In genomic region chr1:204174958-204175357, GRCh38 we compare ENCODE assay signal across 36 cellular contexts. TPM values are rescaled to one million over a fixed set of nuclear protein-coding genes. Genes with fewer than 3 reads are reported as not detected.
"Had no signal": no experiment of that assay in that cellular context is flagged by ENCODE, and none has a peak within 500 bp of the region (broad histone marks: within the 10 kb centered on the region; RNA-seq: fewer than 3 reads in every experiment).

No MANE protein-coding gene starts in this region.

- H3K4me1 Mint-ChIP-seq: endodermal cell; naive thymus-derived CD4-positive, alpha-beta T cell; nephron; neural progenitor cell; stimulated activated effector memory CD8-positive, alpha-beta T cell treated with anti-CD3 and anti-CD28 coated beads, Interleukin-12 subunit alpha, Interleukin-12 subunit beta, amount 100 ng/mL, for 72 hours had no signal

- H3K27ac Mint-ChIP-seq: dendritic cell treated with granulocyte-macrophage colony-stimulating factor and Interleukin-4, amounts not matched to agents 40 ng/mL and 50 ng/mL, for 4 days; endodermal cell; naive thymus-derived CD4-positive, alpha-beta T cell; nephron; neural progenitor cell; stimulated activated effector memory CD8-positive, alpha-beta T cell treated with anti-CD3 and anti-CD28 coated beads, Interleukin-12 subunit alpha, Interleukin-12 subunit beta, amount 100 ng/mL, for 72 hours had no signal

- H3K36me3 Mint-ChIP-seq: neural progenitor cell; stimulated activated effector memory CD8-positive, alpha-beta T cell treated with anti-CD3 and anti-CD28 coated beads, Interleukin-12 subunit alpha, Interleukin-12 subunit beta, amount 100 ng/mL, for 72 hours had no signal

- H3K36me3 ChIP-seq: gastrocnemius medialis, left lung, neural progenitor cell, prostate gland, sigmoid colon, stomach, thyroid gland, vagina had no signal

- H2AFZ ChIP-seq: hepatocyte, neural progenitor cell had no signal

- H3K27ac ChIP-seq: epithelial cell of prostate, gastrocnemius medialis, hepatocyte, left lung, neural progenitor cell, prostate gland, sigmoid colon, stomach, thyroid gland, vagina had no signal

- H3K9me3 ChIP-seq: gastrocnemius medialis, prostate gland, thyroid gland had no signal

- H3K9ac ChIP-seq: neural progenitor cell had no signal

- H3K4me3 Mint-ChIP-seq: dendritic cell treated with granulocyte-macrophage colony-stimulating factor and Interleukin-4, amounts not matched to agents 40 ng/mL and 50 ng/mL, for 4 days; endodermal cell; naive thymus-derived CD4-positive, alpha-beta T cell; nephron; neural progenitor cell; stimulated activated effector memory CD8-positive, alpha-beta T cell treated with anti-CD3 and anti-CD28 coated beads, Interleukin-12 subunit alpha, Interleukin-12 subunit beta, amount 100 ng/mL, for 72 hours had no signal

- H3K27me3 ChIP-seq: thyroid gland, vagina had no signal

- H3K79me2 ChIP-seq: hepatocyte had no signal

- H3K4me1 ChIP-seq: gastrocnemius medialis, left lung, neural progenitor cell, prostate gland, sigmoid colon, stomach, thyroid gland, vagina had no signal

- H3K4me2 ChIP-seq: hepatocyte, neural progenitor cell had no signal

- DNase-seq: effector CD8-positive, alpha-beta T cell; endodermal cell; foreskin fibroblast; gastrocnemius medialis; head of caudate nucleus; kidney; left cardiac atrium; left lung; mesenchymal stem cell; midbrain; naive thymus-derived CD4-positive, alpha-beta T cell; right cardiac atrium; sigmoid colon; stimulated activated CD4-positive, alpha-beta T cell treated with anti-CD3 and anti-CD28 coated beads, Interleukin-2, amount 100 ng/mL, for 24 hours; stimulated activated CD4-positive, alpha-beta T cell treated with anti-CD3 and anti-CD28 coated beads, Interleukin-4, amount 100 ng/mL, for 24 hours; stimulated activated naive CD4-positive, alpha-beta T cell treated with Interleukin-2 at 50 U/mL for 16 hours; stomach; thyroid gland; trophoblast cell had no signal

- H3K4me3 ChIP-seq: gastrocnemius medialis, hepatocyte, left lung, neural progenitor cell, prostate gland, sigmoid colon, stomach, thyroid gland, vagina had no signal

- ATAC-seq: esophagus mucosa; gastrocnemius medialis; left cardiac atrium; left lung; naive thymus-derived CD4-positive, alpha-beta T cell; right cardiac atrium; stimulated activated effector memory CD8-positive, alpha-beta T cell treated with anti-CD3 and anti-CD28 coated beads, Interleukin-12 subunit alpha, Interleukin-12 subunit beta, amount 100 ng/mL, for 72 hours had no signal

RNA-seq across cellular contexts. Expression of gene REN, which starts 8.8 kb away (rescaled TPM):
- total RNA-seq: endodermal cell; esophagus mucosa; left cardiac atrium; lung microvascular endothelial cell; mucosa of gallbladder; naive thymus-derived CD4-positive, alpha-beta T cell; osteocyte; sigmoid colon; skeletal muscle tissue; stomach; subcutaneous adipose tissue; temporal lobe; thyroid gland; vagina had no signal
- polyA plus RNA-seq: naive thymus-derived CD4-positive, alpha-beta T cell had no signal

RNA-seq across cellular contexts. Expression of gene KISS1, which starts 21.3 kb away (rescaled TPM):
- total RNA-seq: endodermal cell, esophagus mucosa, gastrocnemius medialis, glomerular endothelial cell, left cardiac atrium, lower leg skin, mucosa of gallbladder, osteocyte, right cardiac atrium, sigmoid colon, skeletal muscle tissue, subcutaneous adipose tissue, temporal lobe, thyroid gland, vagina had no signal
- polyA plus RNA-seq: naive thymus-derived CD4-positive, alpha-beta T cell; right cardiac atrium had no signal

RNA-seq across cellular contexts. Expression of gene GOLT1A, which starts 38.8 kb away (rescaled TPM):
- total RNA-seq: esophagus mucosa; glomerular endothelial cell; left cardiac atrium; naive thymus-derived CD4-positive, alpha-beta T cell; osteocyte; right cardiac atrium; sigmoid colon; skeletal muscle tissue; subcutaneous adipose tissue; vagina had no signal
- polyA plus RNA-seq: right cardiac atrium had no signal
